In the genomic region with DNA sequence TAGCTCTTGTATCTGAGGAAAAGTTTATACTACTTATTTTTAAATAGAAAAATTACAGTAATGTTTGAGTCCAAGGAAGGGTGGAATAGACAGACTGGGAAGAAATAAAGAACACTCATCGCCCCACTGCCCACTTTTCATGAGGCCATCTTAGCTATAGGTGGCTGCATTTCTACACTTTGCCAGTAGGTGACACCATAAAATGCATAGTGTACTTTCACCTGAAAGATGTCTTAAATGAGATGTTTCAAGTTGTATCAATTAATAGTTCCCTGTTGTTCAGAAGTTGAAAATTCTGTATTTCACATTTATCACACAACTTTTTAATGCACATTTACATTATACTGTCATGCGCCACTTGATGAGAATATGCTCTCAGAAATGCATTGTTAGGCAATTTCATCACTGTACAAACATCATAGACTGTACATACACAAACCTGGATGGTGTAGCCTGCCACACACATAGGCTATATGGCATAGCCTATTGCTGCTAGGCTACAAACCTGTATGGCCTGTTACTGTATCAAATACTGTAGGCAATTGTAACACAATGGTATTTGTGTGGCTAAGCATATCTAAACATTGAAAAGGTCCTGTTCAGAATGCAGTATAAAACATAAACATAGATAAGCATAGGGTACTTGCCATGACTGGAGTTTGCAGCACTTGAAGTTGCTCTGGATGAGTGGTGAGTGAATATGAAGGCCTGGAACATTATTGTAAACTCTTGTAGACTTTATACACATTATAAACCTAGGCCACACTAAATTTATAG, we compare ENCODE assay signal across 8 cellular contexts. TPM values are rescaled to one million over a fixed set of nuclear protein-coding genes. Genes with fewer than 3 reads are reported as not detected.
DNase-seq lines count a peak whose midpoint lies in the region; ATAC-seq, FAIRE-seq and TF ChIP-seq lines count a peak whose summit lies in the region.

No MANE protein-coding gene starts in this region.

- H3K27ac ChIP-seq in kidney (ENCODE audit: low read depth in 2 of 2, low read length in 2 of 2) = no peak overlapping the region
- no peak overlapping the region for H3K27ac ChIP-seq in aorta (ENCODE audit: low read depth in 1 of 2, low read length in 2 of 2)
- no peak overlapping the region for H3K27ac ChIP-seq in CD8-positive, alpha-beta memory T cell (ENCODE audit: low read depth, low read length)

- H3K27me3 ChIP-seq in aorta (ENCODE audit: control insufficient read depth in 1 of 2, insufficient read depth in 2 of 2, low read length in 1 of 2) = no peaks in the 10 kb centered on the region
- H3K27me3 ChIP-seq in CD8-positive, alpha-beta memory T cell (ENCODE audit: insufficient read depth, low read length, poor library complexity, severe bottlenecking) = no peaks in the 10 kb centered on the region

- no peak overlapping the region for H3K9ac ChIP-seq in kidney (ENCODE audit: low read length in 2 of 2)

- 98 to 99% methylated on average over 2 of the region's 2 CpGs for WGBS in aorta, 2 donors

- H3K9me3 ChIP-seq in kidney (ENCODE audit: control insufficient read depth in 1 of 2, low read length in 2 of 2) = no peaks in the 10 kb centered on the region
- no peaks in the 10 kb centered on the region for H3K9me3 ChIP-seq in aorta (ENCODE audit: control insufficient read depth, low read length)
- no peaks in the 10 kb centered on the region for H3K9me3 ChIP-seq in CD8-positive, alpha-beta memory T cell (ENCODE audit: low read length)

- no peak for FAIRE-seq in kidney (lab: Jason Lieb, UNC)

- H3K27me3 Mint-ChIP-seq in activated CD4-positive, alpha-beta T cell treated with anti-CD3 and anti-CD28 coated beads, Interleukin-2, amount 10 ng/mL, durations not matched to agents 7 days and 5 days = no peaks in the 10 kb centered on the region
- H3K27me3 Mint-ChIP-seq in activated CD8-positive, alpha-beta T cell treated with anti-CD3 and anti-CD28 coated beads, Interleukin-2, amount 10 ng/mL, durations not matched to agents 7 days and 5 days (ENCODE audit: low read depth) = no peaks in the 10 kb centered on the region
- H3K27me3 Mint-ChIP-seq in type B pancreatic cell = no peaks in the 10 kb centered on the region
- no peaks in the 10 kb centered on the region for H3K27me3 Mint-ChIP-seq in CD8-positive, alpha-beta memory T cell

- H3K9me3 Mint-ChIP-seq in activated CD4-positive, alpha-beta T cell treated with anti-CD3 and anti-CD28 coated beads, Interleukin-2, amount 10 ng/mL, durations not matched to agents 7 days and 5 days = no peaks in the 10 kb centered on the region
- H3K9me3 Mint-ChIP-seq in activated CD8-positive, alpha-beta T cell treated with anti-CD3 and anti-CD28 coated beads, Interleukin-2, amount 10 ng/mL, durations not matched to agents 7 days and 5 days (ENCODE audit: insufficient read depth) = no peaks in the 10 kb centered on the region
- no peaks in the 10 kb centered on the region for H3K9me3 Mint-ChIP-seq in type B pancreatic cell
- H3K9me3 Mint-ChIP-seq in CD8-positive, alpha-beta memory T cell = no peaks in the 10 kb centered on the region

- H3K4me1 ChIP-seq in kidney (ENCODE audit: control insufficient read depth in 1 of 2, insufficient read depth in 1 of 2, low read depth in 1 of 2, low read length in 2 of 2) (no peaks in the 10 kb centered on the region), aorta (ENCODE audit: control insufficient read depth in 1 of 2, insufficient read depth in 2 of 2, low read length in 2 of 2) (peaks cover 0 to 2% of the 10 kb centered on the region in 2 donors)
- no peaks in the 10 kb centered on the region for H3K4me1 ChIP-seq in CD8-positive, alpha-beta memory T cell (ENCODE audit: insufficient read depth, low read length)

- peak; percentile 59 for TF ChIP-seq CTCF in kidney (IDR thresholded peaks at IDR 0.05; ENCODE audit: borderline replicate concordance, extremely low read depth, insufficient read depth)
- TF ChIP-seq CTCF in type B pancreatic cell (conservative IDR thresholded peaks at IDR 0.05) = peak; percentile 75

- peaks cover 11% of the 10 kb centered on the region for H3K4me1 Mint-ChIP-seq in activated CD4-positive, alpha-beta T cell treated with anti-CD3 and anti-CD28 coated beads, Interleukin-2, amount 10 ng/mL, durations not matched to agents 7 days and 5 days
- H3K4me1 Mint-ChIP-seq in activated CD8-positive, alpha-beta T cell treated with anti-CD3 and anti-CD28 coated beads, Interleukin-2, amount 10 ng/mL, durations not matched to agents 7 days and 5 days (ENCODE audit: low read depth) = no peaks in the 10 kb centered on the region
- H3K4me1 Mint-ChIP-seq in type B pancreatic cell (ENCODE audit: unreplicated experiment) = peaks cover 5% of the 10 kb centered on the region
- H3K4me1 Mint-ChIP-seq in CD8-positive, alpha-beta memory T cell = no peaks in the 10 kb centered on the region

- H3K27ac Mint-ChIP-seq in activated CD4-positive, alpha-beta T cell treated with anti-CD3 and anti-CD28 coated beads, Interleukin-2, amount 10 ng/mL, durations not matched to agents 7 days and 5 days = no peak overlapping the region
- no peak overlapping the region for H3K27ac Mint-ChIP-seq in activated CD8-positive, alpha-beta T cell treated with anti-CD3 and anti-CD28 coated beads, Interleukin-2, amount 10 ng/mL, durations not matched to agents 7 days and 5 days
- H3K27ac Mint-ChIP-seq in type B pancreatic cell = no peak overlapping the region
- no peak overlapping the region for H3K27ac Mint-ChIP-seq in CD8-positive, alpha-beta memory T cell

- no peak overlapping the region for H3K4me3 Mint-ChIP-seq in activated CD4-positive, alpha-beta T cell treated with anti-CD3 and anti-CD28 coated beads, Interleukin-2, amount 10 ng/mL, durations not matched to agents 7 days and 5 days
- no peak overlapping the region for H3K4me3 Mint-ChIP-seq in activated CD8-positive, alpha-beta T cell treated with anti-CD3 and anti-CD28 coated beads, Interleukin-2, amount 10 ng/mL, durations not matched to agents 7 days and 5 days
- H3K4me3 Mint-ChIP-seq in type B pancreatic cell = no peak overlapping the region
- H3K4me3 Mint-ChIP-seq in CD8-positive, alpha-beta memory T cell = no peak overlapping the region

- no peaks in the 10 kb centered on the region for H3K36me3 ChIP-seq in kidney (ENCODE audit: control insufficient read depth in 1 of 2, insufficient read depth in 2 of 2, low read length in 2 of 2)
- H3K36me3 ChIP-seq in aorta (ENCODE audit: control insufficient read depth in 1 of 2, insufficient read depth in 2 of 2, low read length in 1 of 2) = no peaks in the 10 kb centered on the region
- H3K36me3 ChIP-seq in CD8-positive, alpha-beta memory T cell (ENCODE audit: insufficient read depth, low read length) = no peaks in the 10 kb centered on the region

- POLR2A ChIA-PET in activated CD4-positive, alpha-beta T cell treated with anti-CD3 and anti-CD28 coated beads, Interleukin-2, amount 10 ng/mL, durations not matched to agents 7 days and 5 days (lab: Charles Lee) = no interaction called here
- POLR2A ChIA-PET in activated CD8-positive, alpha-beta T cell treated with anti-CD3 and anti-CD28 coated beads, Interleukin-2, amount 10 ng/mL, durations not matched to agents 7 days and 5 days (lab: Charles Lee) = no interaction called here
- POLR2A ChIA-PET in CD8-positive, alpha-beta memory T cell (lab: Charles Lee) = no interaction called here

- ATAC-seq in activated CD8-positive, alpha-beta T cell treated with anti-CD3 and anti-CD28 coated beads, Interleukin-2, amount 10 ng/mL, durations not matched to agents 7 days and 5 days = peak; percentile 58
- ATAC-seq in aorta (ENCODE audit: low FRiP score) = no peak

- H3K36me3 Mint-ChIP-seq in activated CD4-positive, alpha-beta T cell treated with anti-CD3 and anti-CD28 coated beads, Interleukin-2, amount 10 ng/mL, durations not matched to agents 7 days and 5 days (ENCODE audit: low read depth) = peaks cover 24% of the 10 kb centered on the region
- peaks cover 22% of the 10 kb centered on the region for H3K36me3 Mint-ChIP-seq in activated CD8-positive, alpha-beta T cell treated with anti-CD3 and anti-CD28 coated beads, Interleukin-2, amount 10 ng/mL, durations not matched to agents 7 days and 5 days (ENCODE audit: low read depth)
- H3K36me3 Mint-ChIP-seq in type B pancreatic cell = no peaks in the 10 kb centered on the region
- peaks cover 0 to 5% (median 4%) of the 10 kb centered on the region in 3 donors for H3K36me3 Mint-ChIP-seq in CD8-positive, alpha-beta memory T cell

- H3K4me3 ChIP-seq in Jurkat, Clone E6-1 (ENCODE audit: low read length) = no peak overlapping the region
- no peak overlapping the region for H3K4me3 ChIP-seq in kidney (ENCODE audit: low read length in 2 of 2)
- H3K4me3 ChIP-seq in aorta (ENCODE audit: low read length in 2 of 2) = no peak overlapping the region
- H3K4me3 ChIP-seq in CD8-positive, alpha-beta memory T cell (ENCODE audit: low read length) = no peak overlapping the region

- intact Hi-C loops in kidney (cut with DNase I) (no loop called here), aorta (cut with DNase I) (loop anchor here in 1 of 2 donors (5.0 kb wide), 1 partner anchor 312 kb away; a partner anchor contains a TSS)

- DNase-seq in activated CD4-positive, alpha-beta T cell treated with anti-CD3 and anti-CD28 coated beads, Interleukin-2, amount 10 ng/mL, durations not matched to agents 7 days and 5 days = peak; percentile 32
- no peak for DNase-seq in activated CD4-positive, alpha-beta T cell treated with anti-CD3 and anti-CD28 coated beads, Interleukin-2, amount 50 U/mL, for 1 hour
- DNase-seq in Jurkat, Clone E6-1 (ENCODE audit: low read depth, low spot score) = peak; percentile 25
- peak; percentile 34 for DNase-seq in activated CD8-positive, alpha-beta T cell treated with anti-CD3 and anti-CD28 coated beads, Interleukin-2, amount 10 ng/mL, durations not matched to agents 7 days and 5 days
- no peak for DNase-seq in kidney
- DNase-seq in type B pancreatic cell (ENCODE audit: extremely low spot score, unreplicated experiment) = no peak
- no peak for DNase-seq in aorta
- DNase-seq in CD8-positive, alpha-beta memory T cell = no peak

- CTCF ChIA-PET in activated CD4-positive, alpha-beta T cell treated with anti-CD3 and anti-CD28 coated beads, Interleukin-2, amount 10 ng/mL, durations not matched to agents 7 days and 5 days (lab: Charles Lee) = interaction anchor here (0.6 to 1.8 kb wide), 8 partner anchors 8 to 467 kb away, joined by 3 to 6 read pairs (median 3); no protein-coding TSS in a partner anchor
- CTCF ChIA-PET in activated CD8-positive, alpha-beta T cell treated with anti-CD3 and anti-CD28 coated beads, Interleukin-2, amount 10 ng/mL, durations not matched to agents 7 days and 5 days (lab: Charles Lee) = interaction anchor here (0.6 to 3.2 kb wide), 22 partner anchors 9 to 1104 kb away, joined by 3 to 17 read pairs (median 4); a partner anchor contains a TSS
- CTCF ChIA-PET in CD8-positive, alpha-beta memory T cell (lab: Charles Lee) = interaction anchor here (0.6 to 1.3 kb wide), 4 partner anchors 9 to 315 kb away, joined by 3 to 5 read pairs (median 3); no protein-coding TSS in a partner anchor

RNA-seq across cellular contexts. Expression of a gene that starts 27.5 kb away (rescaled TPM):
- total RNA-seq in activated CD4-positive, alpha-beta T cell treated with anti-CD3 and anti-CD28 coated beads, Interleukin-2, amount 10 ng/mL, durations not matched to agents 7 days and 5 days = not detected
- not detected for polyA plus RNA-seq in Jurkat, Clone E6-1 (2012; ENCODE audit: insufficient read depth, insufficient read length)
- total RNA-seq in activated CD8-positive, alpha-beta T cell treated with anti-CD3 and anti-CD28 coated beads, Interleukin-2, amount 10 ng/mL, durations not matched to agents 7 days and 5 days = not detected
- not detected for total RNA-seq in kidney
- polyA plus RNA-seq in kidney (ENCODE audit: insufficient read depth, low read depth, low replicate concordance) = not detected
- total RNA-seq in type B pancreatic cell (ENCODE audit: low replicate concordance) = not detected in 2 replicates
- not detected for total RNA-seq in aorta
- polyA plus RNA-seq in aorta = not detected
- 1 to 10 TPM; 2.0 to 2.1 TPM for total RNA-seq in CD8-positive, alpha-beta memory T cell
- not detected for polyA plus RNA-seq in CD8-positive, alpha-beta memory T cell

RNA-seq across cellular contexts. Expression of a gene that starts 50.1 kb away (rescaled TPM):
- 10 to 100 TPM; 26.6 to 28.4 TPM for total RNA-seq in activated CD4-positive, alpha-beta T cell treated with anti-CD3 and anti-CD28 coated beads, Interleukin-2, amount 10 ng/mL, durations not matched to agents 7 days and 5 days
- 29.2 TPM for polyA plus RNA-seq in Jurkat, Clone E6-1 (2012; ENCODE audit: insufficient read depth, insufficient read length)
- total RNA-seq in activated CD8-positive, alpha-beta T cell treated with anti-CD3 and anti-CD28 coated beads, Interleukin-2, amount 10 ng/mL, durations not matched to agents 7 days and 5 days = 10 to 100 TPM; 32.2 to 35.9 TPM
- total RNA-seq in kidney (2.8 TPM), type B pancreatic cell (ENCODE audit: low replicate concordance) (6.2 and 19.0 TPM in 2 replicates), aorta (1 to 10 TPM; 2.9 to 7.2 TPM)
- polyA plus RNA-seq in kidney (ENCODE audit: insufficient read depth, low read depth, low replicate concordance) (1.1 TPM), aorta (1 to 10 TPM in 1 of 2 donors, under 1 TPM in 1; 0.41 to 1.1 TPM)
- total RNA-seq in CD8-positive, alpha-beta memory T cell = 10 to 100 TPM; 19.5 to 21.2 TPM
- polyA plus RNA-seq in CD8-positive, alpha-beta memory T cell = 1.7 TPM

RNA-seq across cellular contexts. Expression of a gene that starts 50.2 kb away (rescaled TPM):
- total RNA-seq in activated CD4-positive, alpha-beta T cell treated with anti-CD3 and anti-CD28 coated beads, Interleukin-2, amount 10 ng/mL, durations not matched to agents 7 days and 5 days = 10 to 100 TPM; 58.3 to 58.9 TPM
- 127 TPM for polyA plus RNA-seq in Jurkat, Clone E6-1 (2012; ENCODE audit: insufficient read depth, insufficient read length)
- total RNA-seq in activated CD8-positive, alpha-beta T cell treated with anti-CD3 and anti-CD28 coated beads, Interleukin-2, amount 10 ng/mL, durations not matched to agents 7 days and 5 days = 10 to 100 TPM; 66.4 to 70.2 TPM
- total RNA-seq in kidney (23.2 TPM), type B pancreatic cell (ENCODE audit: low replicate concordance) (34.3 and 39.2 TPM in 2 replicates), aorta (10 to 100 TPM; 12.6 to 16.1 TPM)
- polyA plus RNA-seq in kidney (ENCODE audit: insufficient read depth, low read depth, low replicate concordance) (26.7 TPM), aorta (1 to 10 TPM; 9.5 to 9.7 TPM)
- 10 to 100 TPM; 89.7 to 90.1 TPM for total RNA-seq in CD8-positive, alpha-beta memory T cell
- 23.3 TPM for polyA plus RNA-seq in CD8-positive, alpha-beta memory T cell

Comparison
In these comparisons a context has a peak if more than half of its experiments do, and no peak if none do; other contexts are left out.
1. DNase-seq: peak in activated CD4-positive, alpha-beta T cell treated with anti-CD3 and anti-CD28 coated beads, Interleukin-2, amount 10 ng/mL, durations not matched to agents 7 days and 5 days (single experiment), Jurkat, Clone E6-1 (single experiment) and activated CD8-positive, alpha-beta T cell treated with anti-CD3 and anti-CD28 coated beads, Interleukin-2, amount 10 ng/mL, durations not matched to agents 7 days and 5 days (single experiment); none in activated CD4-positive, alpha-beta T cell treated with anti-CD3 and anti-CD28 coated beads, Interleukin-2, amount 50 U/mL, for 1 hour (single experiment), kidney (single experiment), type B pancreatic cell (single experiment), aorta (0 of 2) and CD8-positive, alpha-beta memory T cell (0 of 5).